ENCODE assay signal across 2 cellular contexts in the genomic region with DNA sequence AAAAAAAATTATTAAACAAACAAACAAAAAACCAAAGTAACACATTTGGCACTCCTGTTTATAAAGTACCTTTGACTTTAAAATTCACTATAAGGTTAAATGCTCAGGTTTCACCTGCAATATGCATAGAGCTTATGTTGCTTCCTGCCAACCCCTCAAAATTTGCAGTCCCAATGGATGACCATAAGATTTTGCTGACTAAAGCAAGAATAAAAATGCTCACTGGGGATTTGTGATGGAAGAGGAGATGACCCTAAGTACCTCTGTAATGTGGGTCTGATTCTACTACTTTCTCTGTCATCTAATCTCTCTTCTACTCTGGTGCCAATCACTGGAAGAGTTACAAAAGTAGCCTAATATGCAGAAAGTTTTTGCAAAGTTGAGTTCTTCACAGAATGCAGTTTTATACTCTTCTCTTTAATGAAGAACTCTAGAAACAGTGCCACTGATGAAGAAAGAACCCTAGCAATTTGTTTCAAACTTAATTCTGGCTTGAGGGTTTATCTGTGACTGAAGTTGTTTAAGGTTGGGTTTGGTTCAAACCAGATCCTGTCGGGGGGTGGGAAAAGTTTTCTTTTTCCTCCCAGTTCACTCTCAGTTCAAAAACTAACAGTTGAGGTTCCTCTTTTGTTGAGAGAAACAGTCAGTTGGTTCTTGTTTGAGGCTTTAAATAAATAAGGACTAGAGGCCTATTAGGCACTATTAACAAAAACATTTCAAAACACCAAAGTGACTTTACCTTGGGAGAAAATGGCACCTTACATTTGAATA.
TF ChIP-seq lines count a peak whose summit lies in the region.

No MANE protein-coding gene starts in this region.

TF ChIP-seq in HepG2, 621 proteins besides CTCF, POLR2A, EP300 and RAD21:
- TF ChIP-seq HDAC1 (CRISPR knock-in tag; IDR thresholded peaks at IDR 0.05) (no peak), MAFF (IDR thresholded peaks at IDR 0.05; ENCODE audit: low read depth, low read length) (peak; percentile 90), MAFK (conservative IDR thresholded peaks at IDR 0.05 in 1 of 2, IDR thresholded peaks at IDR 0.05 in 1 of 2; ENCODE audit: low read length in 2 of 2) (peak; percentile 84 to 94)

TF ChIP-seq in IMR-90, 13 proteins besides CTCF, POLR2A, EP300 and RAD21:
- TF ChIP-seq MAFK (IDR thresholded peaks at IDR 0.05; ENCODE audit: low read depth, low read length) (peak; percentile 90), NFE2L2 (IDR thresholded peaks at IDR 0.05; ENCODE audit: low read depth, low read length) (no peak)
